Comparison of ENCODE assay signal across 8 cellular contexts in the genomic region with DNA sequence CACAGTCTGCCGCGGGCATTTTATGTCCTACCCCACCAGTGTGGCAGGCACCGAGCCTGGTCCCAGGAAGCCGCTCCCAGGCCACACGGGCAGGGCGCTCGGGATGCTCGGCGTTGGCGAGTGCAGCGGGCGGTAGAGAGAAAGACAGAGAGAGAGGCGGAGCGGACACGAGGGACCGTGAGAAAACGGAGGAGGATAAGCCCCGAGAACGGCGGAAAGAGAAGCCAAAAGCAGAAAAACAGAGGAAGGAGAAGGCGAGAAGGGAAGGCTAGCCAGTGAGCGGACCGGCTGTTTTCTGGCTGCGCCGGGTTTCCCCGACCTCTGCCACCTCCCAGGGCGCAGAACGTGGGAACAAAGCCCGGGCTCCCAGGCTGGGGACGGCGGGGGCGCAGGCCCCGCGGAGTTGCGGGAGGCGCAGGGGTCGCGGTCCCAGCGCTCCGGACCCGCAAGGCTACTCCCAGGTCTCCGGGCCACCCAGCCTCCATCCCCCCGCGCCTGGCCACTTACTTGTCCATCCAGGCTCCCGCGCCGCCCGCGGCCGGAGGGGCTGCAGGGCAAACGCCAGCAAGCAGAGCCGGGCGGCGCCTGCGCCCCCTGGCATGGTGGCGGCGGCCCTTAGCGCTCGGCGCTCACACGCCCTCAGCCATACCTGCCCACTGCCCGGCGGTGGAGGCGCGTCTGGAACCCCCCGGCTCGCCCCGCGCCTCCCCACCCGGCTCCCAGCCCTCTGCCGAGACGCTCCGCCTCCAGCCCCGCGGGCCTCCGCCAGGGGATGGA. TPM values are rescaled to one million over a fixed set of nuclear protein-coding genes. Genes with fewer than 3 reads are reported as not detected.
DNase-seq lines count a peak whose midpoint lies in the region; ATAC-seq and TF ChIP-seq lines count a peak whose summit lies in the region.

A gene with protein sequence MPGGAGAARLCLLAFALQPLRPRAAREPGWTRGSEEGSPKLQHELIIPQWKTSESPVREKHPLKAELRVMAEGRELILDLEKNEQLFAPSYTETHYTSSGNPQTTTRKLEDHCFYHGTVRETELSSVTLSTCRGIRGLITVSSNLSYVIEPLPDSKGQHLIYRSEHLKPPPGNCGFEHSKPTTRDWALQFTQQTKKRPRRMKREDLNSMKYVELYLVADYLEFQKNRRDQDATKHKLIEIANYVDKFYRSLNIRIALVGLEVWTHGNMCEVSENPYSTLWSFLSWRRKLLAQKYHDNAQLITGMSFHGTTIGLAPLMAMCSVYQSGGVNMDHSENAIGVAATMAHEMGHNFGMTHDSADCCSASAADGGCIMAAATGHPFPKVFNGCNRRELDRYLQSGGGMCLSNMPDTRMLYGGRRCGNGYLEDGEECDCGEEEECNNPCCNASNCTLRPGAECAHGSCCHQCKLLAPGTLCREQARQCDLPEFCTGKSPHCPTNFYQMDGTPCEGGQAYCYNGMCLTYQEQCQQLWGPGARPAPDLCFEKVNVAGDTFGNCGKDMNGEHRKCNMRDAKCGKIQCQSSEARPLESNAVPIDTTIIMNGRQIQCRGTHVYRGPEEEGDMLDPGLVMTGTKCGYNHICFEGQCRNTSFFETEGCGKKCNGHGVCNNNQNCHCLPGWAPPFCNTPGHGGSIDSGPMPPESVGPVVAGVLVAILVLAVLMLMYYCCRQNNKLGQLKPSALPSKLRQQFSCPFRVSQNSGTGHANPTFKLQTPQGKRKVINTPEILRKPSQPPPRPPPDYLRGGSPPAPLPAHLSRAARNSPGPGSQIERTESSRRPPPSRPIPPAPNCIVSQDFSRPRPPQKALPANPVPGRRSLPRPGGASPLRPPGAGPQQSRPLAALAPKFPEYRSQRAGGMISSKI (minus strand): TSS at position 680 of the 777 bp plus-strand sequence. CDS start 79 bp downstream, at position 601.

- H3K27ac Mint-ChIP-seq in stimulated activated naive CD8-positive, alpha-beta T cell treated with anti-CD3 and anti-CD28 coated beads, Interleukin-15, Interleukin-2, amounts not matched to agents 100 ng/mL and 50 ng/mL, for 24 hours, result peak within 1 kb of the TSS; percentile 80

- H3K9me3 ChIP-seq in ectodermal cell (ENCODE audit: control insufficient read depth, low read length) (no peaks in the 10 kb centered on the region), lung (ENCODE audit: control insufficient read depth in 2 of 2, insufficient read depth in 1 of 2, low read length in 1 of 2) (no peaks in the 10 kb centered on the region)

- H3K4me1 ChIP-seq in ectodermal cell (ENCODE audit: control insufficient read depth, insufficient read depth, low read length), result no peaks in the 10 kb centered on the region
- H3K4me1 ChIP-seq in lung (ENCODE audit: control insufficient read depth in 2 of 2, insufficient read depth in 2 of 2, low read length in 2 of 2), result peaks cover 4 to 7% of the 10 kb centered on the region in 2 donors

- peaks cover 77% of the 10 kb centered on the region for H3K4me1 Mint-ChIP-seq in stimulated activated naive CD8-positive, alpha-beta T cell treated with anti-CD3 and anti-CD28 coated beads, Interleukin-15, Interleukin-2, amounts not matched to agents 100 ng/mL and 50 ng/mL, for 24 hours (ENCODE audit: low read depth)

- H3K27me3 ChIP-seq in ectodermal cell (ENCODE audit: control insufficient read depth, insufficient read depth, low read length, poor library complexity, severe bottlenecking) (peaks cover 18% of the 10 kb centered on the region), lung (ENCODE audit: control insufficient read depth, insufficient read depth) (no peaks in the 10 kb centered on the region)

- H3K4me3 Mint-ChIP-seq in stimulated activated naive CD8-positive, alpha-beta T cell treated with anti-CD3 and anti-CD28 coated beads, Interleukin-15, Interleukin-2, amounts not matched to agents 100 ng/mL and 50 ng/mL, for 24 hours, result peak within 1 kb of the TSS; percentile 90

- no peaks in the 10 kb centered on the region for H3K9me3 Mint-ChIP-seq in stimulated activated naive CD8-positive, alpha-beta T cell treated with anti-CD3 and anti-CD28 coated beads, Interleukin-15, Interleukin-2, amounts not matched to agents 100 ng/mL and 50 ng/mL, for 24 hours

- 0% methylated on average over 76 of the region's 76 CpGs for WGBS in ectodermal cell, 2 experiments
- 1% methylated on average over 72 to 76 of the region's 76 CpGs for WGBS in lung, 2 donors

- peaks cover 32% of the 10 kb centered on the region for H3K27me3 Mint-ChIP-seq in stimulated activated naive CD8-positive, alpha-beta T cell treated with anti-CD3 and anti-CD28 coated beads, Interleukin-15, Interleukin-2, amounts not matched to agents 100 ng/mL and 50 ng/mL, for 24 hours

- ATAC-seq in lung (ENCODE audit: insufficient read depth, low FRiP score), result peak; percentile 80

- peak within 1 kb of the TSS; percentile 78 for H3K4me3 ChIP-seq in ectodermal cell (ENCODE audit: insufficient read depth, low read depth, low read length)
- peak within 1 kb of the TSS; percentile 70 for H3K4me3 ChIP-seq in lung

- no peak for TF ChIP-seq CTCF in lung (IDR thresholded peaks at IDR 0.05; ENCODE audit: control extremely low read depth, extremely low read depth)

- peak within 1 kb of the TSS; percentile 55 for H3K27ac ChIP-seq in ectodermal cell (ENCODE audit: insufficient read depth, low read depth, low read length, poor library complexity, severe bottlenecking)
- H3K27ac ChIP-seq in lung (ENCODE audit: low read depth in 1 of 2, low read length in 1 of 2), result peak within 1 kb of the TSS; percentile 81 to 89

- no peaks in the 10 kb centered on the region for H3K36me3 Mint-ChIP-seq in stimulated activated naive CD8-positive, alpha-beta T cell treated with anti-CD3 and anti-CD28 coated beads, Interleukin-15, Interleukin-2, amounts not matched to agents 100 ng/mL and 50 ng/mL, for 24 hours (ENCODE audit: low read depth)

- H3K36me3 ChIP-seq in ectodermal cell (ENCODE audit: control insufficient read depth, insufficient read depth, low read length) (no peaks in the 10 kb centered on the region), lung (ENCODE audit: control insufficient read depth in 2 of 2, insufficient read depth in 2 of 2, low read length in 2 of 2) (peaks cover 0 to 2% of the 10 kb centered on the region in 2 donors)

- DNase-seq in stimulated activated CD4-positive, alpha-beta T cell treated with anti-CD3 and anti-CD28 coated beads, Interleukin-12 subunit alpha, Interleukin-12 subunit beta, amount 100 ng/mL, for 4 hours, result peak; percentile 62
- DNase-seq in stimulated activated CD4-positive, alpha-beta T cell treated with anti-CD3 and anti-CD28 coated beads, Interleukin-2, amount 100 ng/mL, for 48 hours, result no peak
- DNase-seq in M059J (ENCODE audit: low read depth), result peak; percentile 71
- DNase-seq in activated CD4-positive, alpha-beta T cell treated with anti-CD3 and anti-CD28 coated beads for 48 hours, result peak; percentile 62
- peak; percentile 29 for DNase-seq in lung (ENCODE audit: low spot score)
- no peak for DNase-seq in NCI-H187 treated with DMSO at 0.1 percent for 48 hours (lab: John Stamatoyannopoulos, UW)

RNA-seq across cellular contexts. Expression of the gene that starts here (rescaled TPM):
- total RNA-seq in M059J (2014; rRNA removed; shearing (Covaris generic)), result 38.4 and 57.2 TPM in 2 replicates
- 23.2 TPM for polyA plus RNA-seq in ectodermal cell (2013, experiment 1 of 4)
- polyA plus RNA-seq in ectodermal cell (2013, experiment 2 of 4), result 27.2 TPM
- polyA plus RNA-seq in ectodermal cell (2013, experiment 3 of 4), result 18.4 TPM
- 21.5 TPM for polyA plus RNA-seq in ectodermal cell (2013, experiment 4 of 4)
- total RNA-seq in lung, result 10 to 100 TPM; 15.7 to 17.6 TPM
- polyA plus RNA-seq in lung, result 10 to 100 TPM in 1 of 2 donors, 1 to 10 TPM in 1; 3.1 to 10.1 TPM

Comparison
In these comparisons a context has a peak if more than half of its experiments do, and no peak if none do; other contexts are left out.
1. DNase-seq: peak in stimulated activated CD4-positive, alpha-beta T cell treated with anti-CD3 and anti-CD28 coated beads, Interleukin-12 subunit alpha, Interleukin-12 subunit beta, amount 100 ng/mL, for 4 hours (single experiment), M059J (single experiment), activated CD4-positive, alpha-beta T cell treated with anti-CD3 and anti-CD28 coated beads for 48 hours (single experiment) and lung (single experiment); none in stimulated activated CD4-positive, alpha-beta T cell treated with anti-CD3 and anti-CD28 coated beads, Interleukin-2, amount 100 ng/mL, for 48 hours (0 of 2) and NCI-H187 treated with DMSO at 0.1 percent for 48 hours (single experiment).